Comparison of ENCODE assay signal across 1 cellular context in genomic region chr1:74732960-74733615, GRCh38.
TF ChIP-seq lines count a peak whose summit lies in the region.

Gene CRYZ (minus strand): TSS chr1:74733050. CDS start chr1:74724821, 8,229 bp downstream.
Gene TYW3 (plus strand): TSS chr1:74733152. CDS start chr1:74733245, 93 bp downstream.

TF ChIP-seq in HepG2, 621 proteins besides CTCF, POLR2A, EP300 and RAD21 (continued from another document and continues in another):
- TF ChIP-seq ZNF282 (IDR thresholded peaks at IDR 0.05; ENCODE audit: partially characterized antibody), result no peak
- peak; percentile 71; the same call in 1 of the 2 replicates for TF ChIP-seq ZNF747 (CRISPR knock-in tag; IDR thresholded peaks at IDR 0.05; ENCODE audit: borderline replicate concordance)
- TF ChIP-seq ZNF224 (CRISPR knock-in tag; IDR thresholded peaks at IDR 0.05), result peak; percentile 85; the same call in 1 of the 2 replicates
- TF ChIP-seq ZKSCAN1 (IDR thresholded peaks at IDR 0.05; ENCODE audit: low read length), result no peak
- no peak for TF ChIP-seq SETDB1 (CRISPR knock-in tag; IDR thresholded peaks at IDR 0.05; ENCODE audit: borderline replicate concordance)
- TF ChIP-seq ZNF232 (CRISPR knock-in tag; IDR thresholded peaks at IDR 0.05; ENCODE audit: borderline replicate concordance), result peak; percentile 57; the same call in 1 of the 2 replicates
- peak; percentile 92 for TF ChIP-seq SALL1 (CRISPR knock-in tag; IDR thresholded peaks at IDR 0.05)
- no peak for TF ChIP-seq ZNF431 (CRISPR knock-in tag; IDR thresholded peaks at IDR 0.05; ENCODE audit: borderline replicate concordance, low read depth)
- no peak for TF ChIP-seq FUBP1 (CRISPR knock-in tag; IDR thresholded peaks at IDR 0.05; ENCODE audit: borderline replicate concordance)
- peak; percentile 81 for TF ChIP-seq THAP7 (CRISPR knock-in tag; IDR thresholded peaks at IDR 0.05)
- peak; percentile 71 for TF ChIP-seq MXD4 (CRISPR knock-in tag; IDR thresholded peaks at IDR 0.05)
- TF ChIP-seq U2AF1 (optimal IDR thresholded peaks at IDR 0.05; ENCODE audit: low read depth, low read length), result no peak
- TF ChIP-seq MZF1 (CRISPR knock-in tag; IDR thresholded peaks at IDR 0.05; ENCODE audit: borderline replicate concordance), result no peak
- TF ChIP-seq GABPB1 (CRISPR knock-in tag; IDR thresholded peaks at IDR 0.05), result peak; percentile 78
- TF ChIP-seq RBAK (CRISPR knock-in tag; IDR thresholded peaks at IDR 0.05), result no peak
- no peak for TF ChIP-seq U2AF2 (IDR thresholded peaks at IDR 0.05; ENCODE audit: low read depth, low read length)
- TF ChIP-seq ZSCAN22 (CRISPR knock-in tag; IDR thresholded peaks at IDR 0.05), result no peak
- no peak for TF ChIP-seq ZNF432 (CRISPR knock-in tag; IDR thresholded peaks at IDR 0.05; ENCODE audit: borderline replicate concordance)
- TF ChIP-seq ZNF749 (CRISPR knock-in tag; IDR thresholded peaks at IDR 0.05; ENCODE audit: borderline replicate concordance), result no peak
- no peak for TF ChIP-seq ZBTB46 (CRISPR knock-in tag; IDR thresholded peaks at IDR 0.05; ENCODE audit: borderline replicate concordance)
- TF ChIP-seq AKAP8 (CRISPR knock-in tag; IDR thresholded peaks at IDR 0.05), result no peak; the same call in 1 of the 2 replicates
- no peak for TF ChIP-seq HBP1 (CRISPR knock-in tag; IDR thresholded peaks at IDR 0.05; ENCODE audit: low read depth)
- TF ChIP-seq CBX1 (IDR thresholded peaks at IDR 0.05; ENCODE audit: low read depth), result no peak
- peak; percentile 37; the same call in 1 of the 2 replicates for TF ChIP-seq HINFP (CRISPR knock-in tag; IDR thresholded peaks at IDR 0.05; ENCODE audit: low read depth)
- TF ChIP-seq ZNF558 (CRISPR knock-in tag; IDR thresholded peaks at IDR 0.05; ENCODE audit: borderline replicate concordance), result no peak
- peak; percentile 22; the same call in 1 of the 2 replicates for TF ChIP-seq ZBTB2 (CRISPR knock-in tag; IDR thresholded peaks at IDR 0.05; ENCODE audit: low read depth)
- no peak for TF ChIP-seq ZBTB42 (CRISPR knock-in tag; IDR thresholded peaks at IDR 0.05)
- no peak for TF ChIP-seq FOXP1 (IDR thresholded peaks at IDR 0.05)
- TF ChIP-seq FOXP1 (CRISPR knock-in tag; IDR thresholded peaks at IDR 0.05), result no peak
- 0 out of 2 replicates have a peak, but pooled peaks have one; percentile 40 for TF ChIP-seq STAT5B (CRISPR knock-in tag; IDR thresholded peaks at IDR 0.05)
- TF ChIP-seq ZNF83 (CRISPR knock-in tag; IDR thresholded peaks at IDR 0.05; ENCODE audit: borderline replicate concordance), result no peak
- no peak for TF ChIP-seq ZNF605 (CRISPR knock-in tag; IDR thresholded peaks at IDR 0.05)
- TF ChIP-seq NCOR1 (IDR thresholded peaks at IDR 0.05; ENCODE audit: borderline replicate concordance, low read length), result no peak
- TF ChIP-seq ZNF10 (CRISPR knock-in tag; IDR thresholded peaks at IDR 0.05; ENCODE audit: borderline replicate concordance, low read depth), result no peak
- no peak for TF ChIP-seq E2F2 (CRISPR knock-in tag; IDR thresholded peaks at IDR 0.05; ENCODE audit: borderline replicate concordance)
- no peak for TF ChIP-seq AGO1 (IDR thresholded peaks at IDR 0.05; ENCODE audit: low read depth, low read length, poor library complexity, severe bottlenecking)
- TF ChIP-seq ZNF441 (CRISPR knock-in tag; IDR thresholded peaks at IDR 0.05; ENCODE audit: borderline replicate concordance), result peak; percentile 92; the same call in 1 of the 2 replicates
- TF ChIP-seq NKX3-1 (CRISPR knock-in tag; IDR thresholded peaks at IDR 0.05), result 0 out of 2 replicates have a peak, but pooled peaks have one; percentile 46
- 0 out of 2 replicates have a peak, but pooled peaks have one; percentile 15 for TF ChIP-seq ETV6 (CRISPR knock-in tag; conservative IDR thresholded peaks at IDR 0.05)
- 0 out of 2 replicates have a peak, but pooled peaks have one; percentile 16 for TF ChIP-seq PPARG (CRISPR knock-in tag; conservative IDR thresholded peaks at IDR 0.05)
- no peak for TF ChIP-seq ZNF577 (CRISPR knock-in tag; IDR thresholded peaks at IDR 0.05; ENCODE audit: borderline replicate concordance, low read depth)
- peak; percentile 70; the same call in 1 of the 2 replicates for TF ChIP-seq MXD1 (CRISPR knock-in tag; IDR thresholded peaks at IDR 0.05)
- TF ChIP-seq SUZ12 (IDR thresholded peaks at IDR 0.05; ENCODE audit: low read depth, low read length), result no peak
- TF ChIP-seq ZNF34 (CRISPR knock-in tag; IDR thresholded peaks at IDR 0.05; ENCODE audit: borderline replicate concordance), result no peak
